In the genomic region with DNA sequence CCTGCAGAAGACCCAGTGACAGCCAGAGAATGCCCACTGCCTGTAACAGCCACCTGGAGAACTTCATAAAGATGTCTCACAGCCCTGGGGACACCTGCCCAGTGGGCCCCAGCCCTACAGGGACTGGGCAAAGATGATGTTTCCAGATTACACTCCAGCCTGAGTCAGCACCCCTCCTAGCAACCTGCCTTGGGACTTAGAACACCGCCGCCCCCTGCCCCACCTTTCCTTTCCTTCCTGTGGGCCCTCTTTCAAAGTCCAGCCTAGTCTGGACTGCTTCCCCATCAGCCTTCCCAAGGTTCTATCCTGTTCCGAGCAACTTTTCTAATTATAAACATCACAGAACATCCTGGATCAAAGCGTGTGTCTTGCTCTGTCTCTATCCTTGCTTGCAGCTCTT, we compare ENCODE assay signal across 1 cellular context.
TF ChIP-seq lines count a peak whose summit lies in the region.

No MANE protein-coding gene starts in this region.

TF ChIP-seq in HEK293, 187 proteins besides CTCF, POLR2A, EP300 and RAD21 (continued from another document):
- TF ChIP-seq, protein P1, sequence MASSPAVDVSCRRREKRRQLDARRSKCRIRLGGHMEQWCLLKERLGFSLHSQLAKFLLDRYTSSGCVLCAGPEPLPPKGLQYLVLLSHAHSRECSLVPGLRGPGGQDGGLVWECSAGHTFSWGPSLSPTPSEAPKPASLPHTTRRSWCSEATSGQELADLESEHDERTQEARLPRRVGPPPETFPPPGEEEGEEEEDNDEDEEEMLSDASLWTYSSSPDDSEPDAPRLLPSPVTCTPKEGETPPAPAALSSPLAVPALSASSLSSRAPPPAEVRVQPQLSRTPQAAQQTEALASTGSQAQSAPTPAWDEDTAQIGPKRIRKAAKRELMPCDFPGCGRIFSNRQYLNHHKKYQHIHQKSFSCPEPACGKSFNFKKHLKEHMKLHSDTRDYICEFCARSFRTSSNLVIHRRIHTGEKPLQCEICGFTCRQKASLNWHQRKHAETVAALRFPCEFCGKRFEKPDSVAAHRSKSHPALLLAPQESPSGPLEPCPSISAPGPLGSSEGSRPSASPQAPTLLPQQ (tag by site-specific recombination; IDR thresholded peaks at IDR 0.05) = peak; percentile 57; the same call in 1 of the 2 replicates
- TF ChIP-seq KLF1 (tag by site-specific recombination; IDR thresholded peaks at IDR 0.05) = peak; percentile 42; the same call in 1 of the 2 replicates
